In the genomic region with DNA sequence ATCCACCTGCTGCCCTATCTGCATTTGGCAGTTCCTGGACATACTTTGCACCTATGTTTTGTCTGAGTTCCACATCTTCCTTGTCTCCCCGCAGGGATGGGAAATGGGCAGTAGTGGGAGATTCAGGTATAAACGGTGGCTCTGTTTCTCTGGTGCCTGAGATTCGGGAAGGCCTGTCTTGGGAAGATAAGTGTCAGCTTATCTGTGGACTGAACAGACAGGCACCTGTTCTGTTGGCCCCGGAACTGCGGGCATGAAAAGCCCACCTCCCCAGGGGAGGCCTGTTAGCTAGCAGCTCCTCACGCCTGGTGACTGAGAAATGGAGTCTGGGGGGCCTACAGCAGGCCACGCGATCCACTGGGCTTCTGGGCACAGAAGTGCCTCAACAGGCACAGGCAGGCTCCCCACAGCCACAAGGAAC, we compare ENCODE assay signal across 10 cellular contexts. TPM values are rescaled to one million over a fixed set of nuclear protein-coding genes. Genes with fewer than 3 reads are reported as not detected.
DNase-seq lines count a peak whose midpoint lies in the region; ATAC-seq, FAIRE-seq and TF ChIP-seq lines count a peak whose summit lies in the region.
"Had no signal": no experiment of that assay in that cellular context is flagged by ENCODE, and none has a peak within 500 bp of the region (broad histone marks: within the 10 kb centered on the region; RNA-seq: fewer than 3 reads in every experiment).

No MANE protein-coding gene starts in this region.

- no peaks in the 10 kb centered on the region for H3K27me3 Mint-ChIP-seq in IgD-negative memory B cell
- H3K27me3 Mint-ChIP-seq in naive thymus-derived CD4-positive, alpha-beta T cell: no peaks in the 10 kb centered on the region

- WGBS in A549 (ENCODE audit: missing lambda C conversion rate): 79% methylated on average over 8 of the region's 8 CpGs

- H3K4me2 ChIP-seq in A549: peak overlapping the region; percentile 14; the same call in 1 of the 3 replicates

- in situ Hi-C loops in brain microvascular endothelial cell (cut with HindIII; ENCODE audit: low pct_ligation_motif_present, low sequenced_read_pairs): no loop called here

- intact Hi-C loops in naive thymus-derived CD4-positive, alpha-beta T cell (cut with micrococcal nuclease): loop anchor here (1.0 kb wide), 3 partner anchors 20 to 95 kb away; a partner anchor contains a TSS

- no peak for DNase-seq in A549 (ENCODE audit: low read depth in 1 of 2, low spot score in 1 of 2)
- DNase-seq in bronchial epithelial cell (ENCODE audit: low read depth): no peak
- DNase-seq in naive thymus-derived CD4-positive, alpha-beta T cell: no peak
- no peak for DNase-seq in HuH-7 (ENCODE audit: low spot score)
- DNase-seq in effector CD8-positive, alpha-beta T cell (lab: John Stamatoyannopoulos, UW): no peak
- no peak for DNase-seq in brain microvascular endothelial cell
- no peak for DNase-seq in occipital lobe (lab: John Stamatoyannopoulos, UW)

- no peak for FAIRE-seq in A549 (lab: Jason Lieb, UNC)
- FAIRE-seq in bronchial epithelial cell (lab: Jason Lieb, UNC): no peak
- FAIRE-seq: endometrium had no signal

- H3K27ac ChIP-seq in A549 (peak overlapping the region; percentile 50 to 99; a peak in 5 of 6 replicates), brain microvascular endothelial cell (no peak overlapping the region)
- peak overlapping the region; percentile 68 for H3K27ac ChIP-seq in naive thymus-derived CD4-positive, alpha-beta T cell (ENCODE audit: low read depth, low read length)
- H3K27ac ChIP-seq: SJSA1 had no signal

- H3K4me1 ChIP-seq in A549: peaks cover 51% of the 10 kb centered on the region
- peaks cover 46 to 60% of the 10 kb centered on the region in 2 donors for H3K4me1 ChIP-seq in naive thymus-derived CD4-positive, alpha-beta T cell (ENCODE audit: control insufficient read depth in 2 of 2, insufficient read depth in 2 of 2, low read length in 2 of 2)

- peak overlapping the region in 1 of 4 donors; percentile 66 for H3K4me3 Mint-ChIP-seq in IgD-negative memory B cell
- peak overlapping the region in 1 of 10 donors; percentile 17 for H3K4me3 Mint-ChIP-seq in naive thymus-derived CD4-positive, alpha-beta T cell

- no peaks in the 10 kb centered on the region for H3K9me3 Mint-ChIP-seq in IgD-negative memory B cell
- no peaks in the 10 kb centered on the region for H3K9me3 Mint-ChIP-seq in naive thymus-derived CD4-positive, alpha-beta T cell

- CTCF ChIA-PET in A549 (lab: Yijun Ruan, JAX): interaction anchor here (0.5 to 11.2 kb wide), 33 partner anchors 8 to 182 kb away, joined by 3 to 354 read pairs (median 5); a partner anchor contains a TSS
- CTCF ChIA-PET in naive thymus-derived CD4-positive, alpha-beta T cell (lab: Charles Lee): interaction anchor here (0.6 to 11.1 kb wide), 17 partner anchors 8 to 171 kb away, joined by 3 to 460 read pairs (median 4); a partner anchor contains a TSS

- TF ChIP-seq RAD21 in A549 (conservative IDR thresholded peaks at IDR 0.05 in 1 of 2, IDR thresholded peaks at IDR 0.05 in 1 of 2): no peak

- H3K4me3 ChIP-seq in A549 (no peak overlapping the region), bronchial epithelial cell (ENCODE audit: low read depth, low read length) (peak overlapping the region; percentile 88), brain microvascular endothelial cell (ENCODE audit: low read depth, low read length) (no peak overlapping the region)
- no peak overlapping the region for H3K4me3 ChIP-seq in naive thymus-derived CD4-positive, alpha-beta T cell (ENCODE audit: low read length)
- H3K4me3 ChIP-seq: SJSA1 had no signal

- peaks cover 1% of the 10 kb centered on the region for H3K36me3 Mint-ChIP-seq in IgD-negative memory B cell
- H3K36me3 Mint-ChIP-seq in naive thymus-derived CD4-positive, alpha-beta T cell: peaks cover 4 to 26% (median 20%) of the 10 kb centered on the region in 5 donors

- H3K36me3 ChIP-seq in bronchial epithelial cell (ENCODE audit: control insufficient read depth, insufficient read depth, low read length) (peaks cover 23% of the 10 kb centered on the region), brain microvascular endothelial cell (replicated peaks) (peaks cover 45% of the 10 kb centered on the region)
- peaks cover 18 to 49% (median 26%) of the 10 kb centered on the region in 3 experiments for H3K36me3 ChIP-seq in naive thymus-derived CD4-positive, alpha-beta T cell (ENCODE audit: control insufficient read depth in 2 of 3, insufficient read depth in 3 of 3, low read length in 3 of 3)

- ATAC-seq in A549: peak in 1 of 2 experiments; percentile 1; a peak in 3 of 6 replicates
- ATAC-seq in naive thymus-derived CD4-positive, alpha-beta T cell: no peak

- H3K27ac Mint-ChIP-seq in IgD-negative memory B cell: peak overlapping the region; percentile 70 to 90 (median 72)
- H3K27ac Mint-ChIP-seq in naive thymus-derived CD4-positive, alpha-beta T cell: peak overlapping the region; percentile 75 to 95 (median 87)

- TF ChIP-seq EP300 in A549 (IDR thresholded peaks at IDR 0.05): no peak

- H3K4me1 Mint-ChIP-seq in IgD-negative memory B cell: peaks cover 29 to 48% (median 39%) of the 10 kb centered on the region in 3 donors
- H3K4me1 Mint-ChIP-seq in naive thymus-derived CD4-positive, alpha-beta T cell: peaks cover 33 to 59% (median 58%) of the 10 kb centered on the region in 7 donors

- no peaks in the 10 kb centered on the region for H3K27me3 ChIP-seq in bronchial epithelial cell (ENCODE audit: control insufficient read depth, insufficient read depth, low read length)
- no peaks in the 10 kb centered on the region for H3K27me3 ChIP-seq in naive thymus-derived CD4-positive, alpha-beta T cell (ENCODE audit: control insufficient read depth in 2 of 2, insufficient read depth in 2 of 2, low read length in 2 of 2)
- H3K27me3 ChIP-seq in brain microvascular endothelial cell (replicated peaks): no peaks in the 10 kb centered on the region
- H3K27me3 ChIP-seq: SJSA1 had no signal

- no peak for TF ChIP-seq POLR2A in A549 (IDR thresholded peaks at IDR 0.05; ENCODE audit: low read length)

- TF ChIP-seq CTCF in A549 (IDR thresholded peaks at IDR 0.05) (no peak), bronchial epithelial cell (IDR thresholded peaks at IDR 0.05; ENCODE audit: insufficient read depth, low read length, severe bottlenecking) (no peak), brain microvascular endothelial cell (IDR thresholded peaks at IDR 0.05; ENCODE audit: low read depth, low read length, missing control alignments) (no peak)

- H3K9me3 ChIP-seq in A549: no peaks in the 10 kb centered on the region
- H3K9me3 ChIP-seq in naive thymus-derived CD4-positive, alpha-beta T cell (ENCODE audit: control insufficient read depth in 2 of 3, low read length in 3 of 3): no peaks in the 10 kb centered on the region
- H3K9me3 ChIP-seq: SJSA1 had no signal

- POLR2A ChIA-PET in A549 (lab: Yijun Ruan, JAX): interaction anchor here (0.9 to 9.0 kb wide), 4 partner anchors 20 to 96 kb away, joined by 4 to 174 read pairs (median 6); a partner anchor contains a TSS
- POLR2A ChIA-PET in naive thymus-derived CD4-positive, alpha-beta T cell (lab: Charles Lee): interaction anchor here (0.7 to 13.5 kb wide), 14 partner anchors 9 to 969 kb away, joined by 3 to 1270 read pairs (median 3); a partner anchor contains a TSS

RNA-seq across cellular contexts. Expression of a gene that starts 5.8 kb away (rescaled TPM):
- polyA plus RNA-seq in A549 (2011; rRNA removed) (296 and 297 TPM in 2 replicates), A549 (2017; fragmentation: RNase III; extraction: RNeasy Plus Mini Kit Qiagen cat#74134 plus additional on column Dnase treatment) (292 to 313 TPM (median 293 TPM) in 3 replicates), IgD-negative memory B cell (123 TPM)
- polyA plus RNA-seq in A549 (2012; cell fraction: cytosol; rRNA removed): 618 and 641 TPM in 2 replicates
- 611 and 629 TPM in 2 replicates for polyA plus RNA-seq in A549 (2012; cell fraction: nucleus; rRNA removed)
- 232 and 240 TPM in 2 replicates for polyA minus RNA-seq in A549 (2011; rRNA and poly(A)+ RNA removed)
- total RNA-seq in bronchial epithelial cell (83.7 and 189 TPM in 2 replicates), occipital lobe (102 TPM)
- 100 to 1,000 TPM; 132 to 209 (median 146) TPM for total RNA-seq in naive thymus-derived CD4-positive, alpha-beta T cell
- polyA plus RNA-seq in naive thymus-derived CD4-positive, alpha-beta T cell: 100 to 1,000 TPM; 113 to 121 TPM

RNA-seq across cellular contexts. Expression of a gene that starts 6.1 kb away (rescaled TPM):
- 92.0 and 96.7 TPM in 2 replicates for polyA plus RNA-seq in A549 (2011; rRNA removed)
- 70.5 and 89.3 TPM in 2 replicates for polyA plus RNA-seq in A549 (2012; cell fraction: cytosol; rRNA removed)
- polyA plus RNA-seq in A549 (2012; cell fraction: nucleus; rRNA removed): 40.5 and 53.4 TPM in 2 replicates
- polyA plus RNA-seq in A549 (2017; fragmentation: RNase III; extraction: RNeasy Plus Mini Kit Qiagen cat#74134 plus additional on column Dnase treatment): 65.7 to 78.2 TPM (median 67.9 TPM) in 3 replicates
- 47.0 and 54.0 TPM in 2 replicates for polyA minus RNA-seq in A549 (2011; rRNA and poly(A)+ RNA removed)
- polyA plus RNA-seq in IgD-negative memory B cell: 62.0 TPM
- total RNA-seq in bronchial epithelial cell: 68.2 and 68.4 TPM in 2 replicates
- 10 to 100 TPM; 25.7 to 69.5 (median 63.2) TPM for total RNA-seq in naive thymus-derived CD4-positive, alpha-beta T cell
- polyA plus RNA-seq in naive thymus-derived CD4-positive, alpha-beta T cell: 10 to 100 TPM; 64.1 to 72.5 TPM
- total RNA-seq in occipital lobe: 26.0 TPM

RNA-seq across cellular contexts. Expression of a gene that starts 13.5 kb away (rescaled TPM):
- polyA plus RNA-seq in A549 (2011; rRNA removed): 18.9 and 29.0 TPM in 2 replicates
- polyA plus RNA-seq in A549 (2012; cell fraction: cytosol; rRNA removed): 29.3 and 29.7 TPM in 2 replicates
- polyA plus RNA-seq in A549 (2012; cell fraction: nucleus; rRNA removed): 53.2 and 54.2 TPM in 2 replicates
- polyA plus RNA-seq in A549 (2017; fragmentation: RNase III; extraction: RNeasy Plus Mini Kit Qiagen cat#74134 plus additional on column Dnase treatment): 14.2 to 17.1 TPM (median 15.1 TPM) in 3 replicates
- 17.7 and 25.4 TPM in 2 replicates for polyA minus RNA-seq in A549 (2011; rRNA and poly(A)+ RNA removed)
- 1,038 TPM for polyA plus RNA-seq in IgD-negative memory B cell
- total RNA-seq in bronchial epithelial cell: 10.9 and 12.4 TPM in 2 replicates
- total RNA-seq in naive thymus-derived CD4-positive, alpha-beta T cell: 100 to 1,000 TPM; 141 to 390 (median 242) TPM
- 100 to 1,000 TPM; 210 to 387 TPM for polyA plus RNA-seq in naive thymus-derived CD4-positive, alpha-beta T cell
- total RNA-seq in occipital lobe: 3.1 TPM
- total RNA-seq: SJSA1 had no signal

RNA-seq across cellular contexts. Expression of a gene that starts 20.8 kb away (rescaled TPM):
- polyA plus RNA-seq in A549 (2011; rRNA removed) (466 and 493 TPM in 2 replicates), A549 (2017; fragmentation: RNase III; extraction: RNeasy Plus Mini Kit Qiagen cat#74134 plus additional on column Dnase treatment) (224 to 273 TPM (median 261 TPM) in 3 replicates), IgD-negative memory B cell (141 TPM)
- polyA plus RNA-seq in A549 (2012; cell fraction: cytosol; rRNA removed): 958 and 1,062 TPM in 2 replicates
- 535 and 597 TPM in 2 replicates for polyA plus RNA-seq in A549 (2012; cell fraction: nucleus; rRNA removed)
- polyA minus RNA-seq in A549 (2011; rRNA and poly(A)+ RNA removed): 98.2 and 108 TPM in 2 replicates
- total RNA-seq in bronchial epithelial cell (92.2 and 161 TPM in 2 replicates), occipital lobe (243 TPM)
- total RNA-seq in naive thymus-derived CD4-positive, alpha-beta T cell: 100 to 1,000 TPM; 148 to 592 (median 362) TPM
- polyA plus RNA-seq in naive thymus-derived CD4-positive, alpha-beta T cell: 100 to 1,000 TPM; 394 to 401 TPM

RNA-seq across cellular contexts. Expression of a gene that starts 21.0 kb away (rescaled TPM):
- polyA plus RNA-seq in A549 (2011; rRNA removed) (not detected in 2 replicates), A549 (2017; fragmentation: RNase III; extraction: RNeasy Plus Mini Kit Qiagen cat#74134 plus additional on column Dnase treatment) (not detected in 3 replicates), IgD-negative memory B cell (not detected)
- polyA plus RNA-seq in A549 (2012; cell fraction: cytosol; rRNA removed): not detected in 2 replicates
- polyA plus RNA-seq in A549 (2012; cell fraction: nucleus; rRNA removed): not detected in 2 replicates
- polyA minus RNA-seq in A549 (2011; rRNA and poly(A)+ RNA removed): not detected in 2 replicates
- total RNA-seq in bronchial epithelial cell (not detected in 2 replicates), occipital lobe (not detected)
- total RNA-seq in naive thymus-derived CD4-positive, alpha-beta T cell: not detected
- polyA plus RNA-seq in naive thymus-derived CD4-positive, alpha-beta T cell: not detected
- total RNA-seq: SJSA1 had no signal

Comparison
In these comparisons a context has a peak if more than half of its experiments do, and no peak if none do; other contexts are left out.
1. RNA of a gene that starts 13.5 kb away (total RNA-seq): 141 to 390 TPM in naive thymus-derived CD4-positive, alpha-beta T cell; 10.9 to 12.4 TPM in bronchial epithelial cell and 3.1 TPM in occipital lobe (single experiment); every median in the first group is over 10 times any median in the second.